ENCODE assay signal across 11 cellular contexts in genomic region chr10:7711075-7711474, GRCh38. TPM values are rescaled to one million over a fixed set of nuclear protein-coding genes. Genes with fewer than 3 reads are reported as not detected.
"Had no signal": no experiment of that assay in that cellular context is flagged by ENCODE, and none has a peak within 500 bp of the region (broad histone marks: within the 10 kb centered on the region; RNA-seq: fewer than 3 reads in every experiment).

No MANE protein-coding gene starts in this region.

RNA-seq across cellular contexts. Expression of gene ITIH2, which starts 8.0 kb away (rescaled TPM):
- total RNA-seq: OCI-LY7, PC-3, PC-9, Peyer's patch, Right ventricle myocardium inferior, Right ventricle myocardium superior, RPMI7951, SJCRH30, SJSA1, SK-MEL-5 had no signal
- polyA plus RNA-seq: SK-N-SH had no signal

RNA-seq across cellular contexts. Expression of gene ITIH5, which starts 44.3 kb away (rescaled TPM):
- total RNA-seq: OCI-LY7, PC-3, PC-9 had no signal
